Comparison of ENCODE assay signal across 25 cellular contexts in genomic region chr3:89740029-89740880, GRCh38.
"Had no signal": no experiment of that assay in that cellular context is flagged by ENCODE, and none has a peak within 500 bp of the region (broad histone marks: within the 10 kb centered on the region; RNA-seq: fewer than 3 reads in every experiment).

No MANE protein-coding gene starts in this region.

- H3K27me3 Mint-ChIP-seq: brain; dendritic cell treated with granulocyte-macrophage colony-stimulating factor and Interleukin-4, amounts not matched to agents 40 ng/mL and 50 ng/mL, for 4 days; stimulated activated naive B cell treated with anti-CD40 and anti-IgM and Interleukin-4, amounts not matched to agents 10 μg/mL and 1 μg/mL and 100 μg/mL, for 72 hours had no signal

- H3K4me3 ChIP-seq: gastroesophageal sphincter, sigmoid colon, transverse colon, uterus had no signal

- H3K9me3 ChIP-seq: gastroesophageal sphincter, sigmoid colon, transverse colon, uterus had no signal

- H3K4me3 Mint-ChIP-seq: brain; dendritic cell treated with granulocyte-macrophage colony-stimulating factor and Interleukin-4, amounts not matched to agents 40 ng/mL and 50 ng/mL, for 4 days; mesothelial cell of epicardium; stimulated activated naive B cell treated with anti-CD40 and anti-IgM and Interleukin-4, amounts not matched to agents 10 μg/mL and 1 μg/mL and 100 μg/mL, for 72 hours; T-helper 1 cell treated with Interleukin-12 subunit alpha and Interleukin-12 subunit beta and Interleukin-4 antibody, amounts not matched to agents 30 μg/mL and 1 μg/mL, for 36 hours; WTC11 had no signal

- DNase-seq: activated gamma-delta T cell treated with Interleukin-2 at 50 U/mL for 16 hours; activated T-cell treated with anti-CD3 and anti-CD28 coated beads, Interleukin-2, amount 50 U/mL, for 1 hour; aorta; caudate nucleus; effector CD4-positive, alpha-beta T cell; head of caudate nucleus; islet precursor cell; left colon; mammary epithelial cell; nucleus accumbens; posterior cingulate gyrus; sigmoid colon; stimulated activated CD4-positive, alpha-beta T cell treated with anti-CD3 and anti-CD28 coated beads, Interleukin-2, amount 100 ng/mL, for 48 hours; stimulated activated CD8-positive, alpha-beta memory T cell treated with anti-CD3 and anti-CD28 coated beads, Interleukin-4, amount 100 ng/mL, for 48 hours; stimulated activated naive B cell treated with anti-CD40 and anti-IgM and Interleukin-4, amounts not matched to agents 10 μg/mL and 1 μg/mL and 100 μg/mL, for 72 hours; T1000; transverse colon; uterus had no signal

- H3K36me3 Mint-ChIP-seq: brain; mesothelial cell of epicardium; stimulated activated naive B cell treated with anti-CD40 and anti-IgM and Interleukin-4, amounts not matched to agents 10 μg/mL and 1 μg/mL and 100 μg/mL, for 72 hours; WTC11 had no signal

- H3K27ac ChIP-seq: gastroesophageal sphincter, sigmoid colon, transverse colon had no signal

- H3K36me3 ChIP-seq: gastroesophageal sphincter, sigmoid colon, transverse colon, uterus had no signal

- H3K4me1 ChIP-seq: gastroesophageal sphincter, sigmoid colon, transverse colon, uterus had no signal

- H3K27ac Mint-ChIP-seq: activated naive CD4-positive, alpha-beta T cell treated with anti-CD3 and anti-CD28 coated beads, Interleukin-2, amount 50 U/mL, for 72 hours; dendritic cell treated with granulocyte-macrophage colony-stimulating factor and Interleukin-4, amounts not matched to agents 40 ng/mL and 50 ng/mL, for 4 days; mesothelial cell of epicardium; stimulated activated naive B cell treated with anti-CD40 and anti-IgM and Interleukin-4, amounts not matched to agents 10 μg/mL and 1 μg/mL and 100 μg/mL, for 72 hours; T-helper 1 cell treated with Interleukin-12 subunit alpha and Interleukin-12 subunit beta and Interleukin-4 antibody, amounts not matched to agents 30 μg/mL and 1 μg/mL, for 36 hours; WTC11 had no signal

- H3K9me3 Mint-ChIP-seq: brain, mesothelial cell of epicardium, WTC11 had no signal

- H3K27me3 ChIP-seq: gastroesophageal sphincter, sigmoid colon, transverse colon, uterus had no signal

- H3K4me1 Mint-ChIP-seq: brain; stimulated activated naive B cell treated with anti-CD40 and anti-IgM and Interleukin-4, amounts not matched to agents 10 μg/mL and 1 μg/mL and 100 μg/mL, for 72 hours had no signal
